In the genomic region with DNA sequence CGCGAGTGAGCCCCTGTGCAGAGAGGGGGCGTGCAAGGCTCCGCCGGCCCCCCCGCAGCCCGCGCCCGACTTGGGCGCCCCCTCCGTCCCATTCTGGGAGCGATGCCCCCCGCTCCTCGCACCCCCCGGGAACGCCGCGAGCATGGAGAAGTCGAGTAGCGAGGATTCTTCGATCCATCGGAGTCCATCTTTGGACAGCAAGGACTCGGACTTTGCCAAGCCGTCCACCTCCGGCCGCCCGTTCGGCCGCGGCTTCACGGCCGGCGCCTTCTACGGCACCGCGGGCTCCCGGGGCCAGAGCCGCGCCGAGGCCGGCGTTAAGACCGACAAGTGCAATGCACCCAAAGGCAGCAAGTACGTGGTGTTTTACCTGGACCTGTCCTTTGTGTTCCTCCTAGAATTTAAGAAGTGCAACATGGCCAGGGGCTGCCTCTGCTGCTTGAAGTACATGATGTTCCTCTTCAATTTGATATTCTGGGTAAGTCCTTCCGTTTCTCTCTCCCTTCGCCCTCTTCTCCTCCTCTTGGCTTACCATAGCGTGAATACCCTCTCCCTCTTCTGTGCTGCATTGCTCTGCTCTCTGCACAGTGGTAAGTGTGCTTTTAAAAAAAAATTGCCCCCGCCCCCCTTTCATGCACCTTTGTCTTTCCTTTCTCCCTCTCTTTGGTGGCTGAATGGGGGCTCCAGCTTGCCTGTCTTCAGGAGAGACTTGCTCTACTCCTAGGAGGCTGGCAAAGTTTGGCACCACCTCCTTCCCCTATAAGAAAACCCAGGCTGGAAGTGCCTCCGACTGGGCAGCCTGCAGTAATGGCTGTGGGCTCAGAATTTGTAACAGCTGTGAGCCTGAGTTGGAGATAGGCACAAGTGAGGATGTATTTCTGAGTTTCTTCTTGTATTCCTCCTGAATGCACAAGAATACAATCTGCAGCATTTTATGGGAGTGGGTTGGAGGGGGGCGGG, we compare ENCODE assay signal across 11 cellular contexts.
A peak's percentile ranks its signal among the peaks of the same experiment; 100 is the strongest.
DNase-seq lines count a peak whose midpoint lies in the region; ATAC-seq and TF ChIP-seq lines count a peak whose summit lies in the region.
"Had no signal": no experiment of that assay in that cellular context is flagged by ENCODE, and none has a peak within 500 bp of the region (broad histone marks: within the 10 kb centered on the region; RNA-seq: fewer than 3 reads in every experiment).

No MANE protein-coding gene starts in this region.

- H3K27me3 ChIP-seq in iPS-18a (ENCODE audit: control insufficient read depth, insufficient read depth, low read length) = peaks cover 57% of the 10 kb centered on the region

- H3K27me3 Mint-ChIP-seq in WTC11 (ENCODE audit: low read depth) = peaks cover 36% of the 10 kb centered on the region
- H3K27me3 Mint-ChIP-seq in stimulated activated naive CD8-positive, alpha-beta T cell treated with anti-CD3 and anti-CD28 coated beads, Interleukin-15, amount 100 ng/mL, for 72 hours = peaks cover 72% of the 10 kb centered on the region

- no peak overlapping the region for H3K27ac ChIP-seq in iPS-18a (ENCODE audit: low read length)

- no peaks in the 10 kb centered on the region for H3K9me3 ChIP-seq in iPS-18a (ENCODE audit: control insufficient read depth, low read depth, low read length)

- peak overlapping the region; percentile 69 for H3K4me3 ChIP-seq in iPS-18a (ENCODE audit: low read length)

- TF ChIP-seq CTCF in WTC11 (IDR thresholded peaks at IDR 0.05) = no peak

- no peaks in the 10 kb centered on the region for H3K9me3 Mint-ChIP-seq in WTC11
- no peaks in the 10 kb centered on the region for H3K9me3 Mint-ChIP-seq in stimulated activated naive CD8-positive, alpha-beta T cell treated with anti-CD3 and anti-CD28 coated beads, Interleukin-15, amount 100 ng/mL, for 72 hours
- H3K9me3 Mint-ChIP-seq: IgD-negative memory B cell had no signal

- H3K4me1 Mint-ChIP-seq in WTC11 = peaks cover 47% of the 10 kb centered on the region
- H3K4me1 Mint-ChIP-seq in stimulated activated naive CD8-positive, alpha-beta T cell treated with anti-CD3 and anti-CD28 coated beads, Interleukin-15, amount 100 ng/mL, for 72 hours = peaks cover 17% of the 10 kb centered on the region

- peaks cover 26% of the 10 kb centered on the region for H3K4me1 ChIP-seq in iPS-18a (ENCODE audit: control insufficient read depth, low read depth, low read length)

- H3K4me3 Mint-ChIP-seq in WTC11 = peak overlapping the region; percentile 64
- peak overlapping the region; percentile 36 to 50 for H3K4me3 Mint-ChIP-seq in stimulated activated naive CD8-positive, alpha-beta T cell treated with anti-CD3 and anti-CD28 coated beads, Interleukin-15, amount 100 ng/mL, for 72 hours

- DNase-seq in DMS79 treated with DMSO at 0.1 percent for 48 hours (lab: John Stamatoyannopoulos, UW) (peak; percentile 63), DMS79 (lab: John Stamatoyannopoulos, UW) (no peak), WTC11 (ENCODE audit: low spot score) (peak; percentile 25), anterior cingulate cortex (lab: John Stamatoyannopoulos, UW) (no peak), RKO (ENCODE audit: low spot score) (no peak)
- no peak for DNase-seq in stimulated activated naive CD8-positive, alpha-beta T cell treated with anti-CD3 and anti-CD28 coated beads, Interleukin-15, amount 100 ng/mL, for 72 hours
- DNase-seq: activated CD4-positive, CD25-positive, alpha-beta regulatory T cell treated with anti-CD3 and anti-CD28 coated beads, Interleukin-2, amount 50 U/mL, for 72 hours; foreskin melanocyte had no signal

- POLR2A ChIA-PET in WTC11 (lab: Charles Lee) = interaction anchor here (0.5 kb wide), 1 partner anchor 43 kb away, joined by 4 read pairs; no protein-coding TSS in a partner anchor

- H3K36me3 ChIP-seq in iPS-18a (ENCODE audit: control insufficient read depth, low read depth, low read length) = no peaks in the 10 kb centered on the region

- peak overlapping the region; percentile 23 for H3K9ac ChIP-seq in iPS-18a (ENCODE audit: low read length)

- ATAC-seq in WTC11 (no peak), GM18907 (IDR thresholded peaks at IDR 0.05; ENCODE audit: unreplicated experiment) (no peak)
- no peak for ATAC-seq in stimulated activated naive CD8-positive, alpha-beta T cell treated with anti-CD3 and anti-CD28 coated beads, Interleukin-15, amount 100 ng/mL, for 72 hours

- H3K27ac Mint-ChIP-seq in WTC11 = no peak overlapping the region
- no peak overlapping the region for H3K27ac Mint-ChIP-seq in stimulated activated naive CD8-positive, alpha-beta T cell treated with anti-CD3 and anti-CD28 coated beads, Interleukin-15, amount 100 ng/mL, for 72 hours
- H3K27ac Mint-ChIP-seq: IgD-negative memory B cell had no signal

- CTCF ChIA-PET in WTC11 (lab: Charles Lee) = interaction anchor here (1.0 to 8.1 kb wide), 18 partner anchors 16 to 128 kb away, joined by 3 to 243 read pairs (median 7); no protein-coding TSS in a partner anchor

- 0 out of 2 replicates have a peak, but pooled peaks cover 3% of the 10 kb centered on the region for H3K36me3 Mint-ChIP-seq in WTC11
- H3K36me3 Mint-ChIP-seq: IgD-negative memory B cell had no signal

TF ChIP-seq in WTC11, 78 proteins besides CTCF, POLR2A, EP300 and RAD21:
- TF ChIP-seq FOXP1 (CRISPR knock-in tag; IDR thresholded peaks at IDR 0.05; ENCODE audit: borderline replicate concordance) = 0 out of 2 replicates have a peak, but pooled peaks have one; percentile 23
- TF ChIP-seq ZNF396 (CRISPR knock-in tag; IDR thresholded peaks at IDR 0.05; ENCODE audit: borderline replicate concordance) = no peak
TF ChIP-seq in WTC11: peak in this region for 1.

Comparison
In these comparisons a context has a peak if more than half of its experiments do, and no peak if none do; other contexts are left out.
1. DNase-seq: peak in DMS79 treated with DMSO at 0.1 percent for 48 hours (single experiment) and WTC11 (single experiment); none in DMS79 (single experiment), stimulated activated naive CD8-positive, alpha-beta T cell treated with anti-CD3 and anti-CD28 coated beads, Interleukin-15, amount 100 ng/mL, for 72 hours (0 of 2), anterior cingulate cortex (0 of 58) and RKO (single experiment).